ENCODE assay signal across 28 cellular contexts in the genomic region with DNA sequence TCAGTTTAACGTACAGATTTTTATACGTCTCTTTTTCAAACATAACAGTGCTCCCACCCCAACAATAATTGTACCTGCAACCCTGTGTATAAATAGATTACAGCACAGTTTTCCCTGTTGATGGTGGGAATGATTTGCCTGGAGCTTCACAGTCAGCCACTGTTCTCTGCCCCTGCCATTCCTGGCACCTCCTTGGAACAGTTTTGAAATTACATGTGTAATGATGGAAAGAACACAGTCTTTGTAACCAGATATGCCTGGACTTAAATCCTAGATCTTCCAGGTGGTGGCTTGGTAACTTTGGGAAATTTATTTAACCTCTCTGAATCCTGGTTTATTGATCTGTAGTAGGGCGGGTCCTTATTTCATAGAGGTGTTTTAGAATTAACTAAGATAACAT.
"Had no signal": no experiment of that assay in that cellular context is flagged by ENCODE, and none has a peak within 500 bp of the region (broad histone marks: within the 10 kb centered on the region; RNA-seq: fewer than 3 reads in every experiment).

No MANE protein-coding gene starts in this region.

- H3K9me3 ChIP-seq: suprapubic skin, testis, thyroid gland, upper lobe of right lung, vagina had no signal

- H3K27ac ChIP-seq: stomach, suprapubic skin, testis, thoracic aorta, thyroid gland, tibial artery, tibial nerve, transverse colon, upper lobe of left lung, upper lobe of right lung, uterus, vagina had no signal

- H3K36me3 Mint-ChIP-seq: stimulated activated memory B cell treated with anti-CD40 and anti-IgM and Interleukin-4, amounts not matched to agents 10 μg/mL and 1 μg/mL and 100 μg/mL, for 72 hours; stimulated activated naive B cell treated with anti-CD40 and anti-IgM and Interleukin-4, amounts not matched to agents 10 μg/mL and 1 μg/mL and 100 μg/mL, for 72 hours had no signal

- H3K4me1 ChIP-seq: suprapubic skin, testis, thyroid gland, tibial artery, tibial nerve, upper lobe of left lung, upper lobe of right lung, uterus, vagina had no signal

- H3K27ac Mint-ChIP-seq: stimulated activated effector memory CD8-positive, alpha-beta T cell treated with anti-CD3 and anti-CD28 coated beads, Interleukin-12 subunit alpha, Interleukin-12 subunit beta, amount 100 ng/mL, for 72 hours; stimulated activated memory B cell treated with anti-CD40 and anti-IgM and Interleukin-4, amounts not matched to agents 10 μg/mL and 1 μg/mL and 100 μg/mL, for 72 hours; stimulated activated naive B cell treated with anti-CD40 and anti-IgM and Interleukin-4, amounts not matched to agents 10 μg/mL and 1 μg/mL and 100 μg/mL, for 72 hours; stimulated activated naive CD8-positive, alpha-beta T cell treated with anti-CD3 and anti-CD28 coated beads, Interleukin-15, amount 100 ng/mL, for 72 hours; stimulated activated naive CD8-positive, alpha-beta T cell treated with anti-CD3 and anti-CD28 coated beads, Interleukin-15, Interleukin-2, amounts not matched to agents 100 ng/mL and 50 ng/mL, for 24 hours; type B pancreatic cell had no signal

- H3K36me3 ChIP-seq: thoracic aorta, thyroid gland, uterus had no signal

- ATAC-seq: stimulated activated effector memory CD8-positive, alpha-beta T cell treated with anti-CD3 and anti-CD28 coated beads, Interleukin-12 subunit alpha, Interleukin-12 subunit beta, amount 100 ng/mL, for 72 hours; stimulated activated memory B cell treated with anti-CD40 and anti-IgM and Interleukin-4, amounts not matched to agents 10 μg/mL and 1 μg/mL and 100 μg/mL, for 72 hours; stimulated activated naive B cell treated with anti-CD40 and anti-IgM and Interleukin-4, amounts not matched to agents 10 μg/mL and 1 μg/mL and 100 μg/mL, for 72 hours; stimulated activated naive CD8-positive, alpha-beta T cell treated with anti-CD3 and anti-CD28 coated beads, Interleukin-15, amount 100 ng/mL, for 72 hours; stimulated activated naive CD8-positive, alpha-beta T cell treated with anti-CD3 and anti-CD28 coated beads, Interleukin-15, Interleukin-2, amounts not matched to agents 100 U/mL and 50 U/mL, for 24 hours; upper lobe of right lung had no signal

- H3K27me3 ChIP-seq: stomach, suprapubic skin, testis, thyroid gland, tibial artery, tibial nerve, transverse colon, upper lobe of left lung, upper lobe of right lung, uterus, vagina had no signal

- DNase-seq: stimulated activated CD4-positive, alpha-beta T cell treated with anti-CD3 and anti-CD28 coated beads, Interleukin-2, amount 100 ng/mL, for 48 hours; stimulated activated CD4-positive, alpha-beta T cell treated with anti-CD3 and anti-CD28 coated beads, Interleukin-4, amount 100 ng/mL, for 1 hour; stimulated activated CD4-positive, alpha-beta T cell treated with anti-CD3 and anti-CD28 coated beads, Interleukin-4, amount 100 ng/mL, for 24 hours; stimulated activated CD4-positive, alpha-beta T cell treated with anti-CD3 and anti-CD28 coated beads, Interleukin-4, amount 100 ng/mL, for 4 hours; stimulated activated CD8-positive, alpha-beta memory T cell treated with anti-CD3 and anti-CD28 coated beads, Interleukin-4, amount 100 ng/mL, for 48 hours; stimulated activated naive B cell treated with anti-CD40 and anti-IgM and Interleukin-4, amounts not matched to agents 10 μg/mL and 1 μg/mL and 100 μg/mL, for 72 hours; stimulated activated naive CD4-positive, alpha-beta T cell; stimulated activated naive CD4-positive, alpha-beta T cell treated with Interleukin-2 at 50 U/mL for 16 hours; stimulated activated naive CD8-positive, alpha-beta T cell treated with anti-CD3 and anti-CD28 coated beads, Interleukin-15, amount 100 ng/mL, for 72 hours; stimulated activated naive CD8-positive, alpha-beta T cell treated with anti-CD3 and anti-CD28 coated beads, Interleukin-15, Interleukin-2, amounts not matched to agents 100 U/mL and 50 U/mL, for 24 hours; stomach; substantia nigra; testis; thyroid gland; tibial artery; transverse colon; trophoblast cell; upper lobe of left lung; upper lobe of right lung; uterus had no signal

- H3K27me3 Mint-ChIP-seq: stimulated activated memory B cell treated with anti-CD40 and anti-IgM and Interleukin-4, amounts not matched to agents 10 μg/mL and 1 μg/mL and 100 μg/mL, for 72 hours; stimulated activated naive B cell treated with anti-CD40 and anti-IgM and Interleukin-4, amounts not matched to agents 10 μg/mL and 1 μg/mL and 100 μg/mL, for 72 hours; stimulated activated naive CD8-positive, alpha-beta T cell treated with anti-CD3 and anti-CD28 coated beads, Interleukin-15, amount 100 ng/mL, for 72 hours; stimulated activated naive CD8-positive, alpha-beta T cell treated with anti-CD3 and anti-CD28 coated beads, Interleukin-15, Interleukin-2, amounts not matched to agents 100 ng/mL and 50 ng/mL, for 24 hours had no signal

- H3K4me1 Mint-ChIP-seq: stimulated activated memory B cell treated with anti-CD40 and anti-IgM and Interleukin-4, amounts not matched to agents 10 μg/mL and 1 μg/mL and 100 μg/mL, for 72 hours; stimulated activated naive B cell treated with anti-CD40 and anti-IgM and Interleukin-4, amounts not matched to agents 10 μg/mL and 1 μg/mL and 100 μg/mL, for 72 hours; stimulated activated naive CD8-positive, alpha-beta T cell treated with anti-CD3 and anti-CD28 coated beads, Interleukin-15, amount 100 ng/mL, for 72 hours had no signal

- H3K4me3 ChIP-seq: stomach, suprapubic skin, testis, thoracic aorta, thyroid gland, tibial artery, tibial nerve, transverse colon, upper lobe of left lung, upper lobe of right lung, uterus, vagina had no signal

- H3K9me3 Mint-ChIP-seq: stimulated activated effector memory CD8-positive, alpha-beta T cell treated with anti-CD3 and anti-CD28 coated beads, Interleukin-12 subunit alpha, Interleukin-12 subunit beta, amount 100 ng/mL, for 72 hours; stimulated activated naive CD8-positive, alpha-beta T cell treated with anti-CD3 and anti-CD28 coated beads, Interleukin-15, amount 100 ng/mL, for 72 hours had no signal

- H3K4me3 Mint-ChIP-seq: stimulated activated effector memory CD8-positive, alpha-beta T cell treated with anti-CD3 and anti-CD28 coated beads, Interleukin-12 subunit alpha, Interleukin-12 subunit beta, amount 100 ng/mL, for 72 hours; stimulated activated memory B cell treated with anti-CD40 and anti-IgM and Interleukin-4, amounts not matched to agents 10 μg/mL and 1 μg/mL and 100 μg/mL, for 72 hours; stimulated activated naive B cell treated with anti-CD40 and anti-IgM and Interleukin-4, amounts not matched to agents 10 μg/mL and 1 μg/mL and 100 μg/mL, for 72 hours; stimulated activated naive CD8-positive, alpha-beta T cell treated with anti-CD3 and anti-CD28 coated beads, Interleukin-15, amount 100 ng/mL, for 72 hours; stimulated activated naive CD8-positive, alpha-beta T cell treated with anti-CD3 and anti-CD28 coated beads, Interleukin-15, Interleukin-2, amounts not matched to agents 100 ng/mL and 50 ng/mL, for 24 hours; type B pancreatic cell had no signal
